ENCODE assay signal across 7 cellular contexts in the genomic region with DNA sequence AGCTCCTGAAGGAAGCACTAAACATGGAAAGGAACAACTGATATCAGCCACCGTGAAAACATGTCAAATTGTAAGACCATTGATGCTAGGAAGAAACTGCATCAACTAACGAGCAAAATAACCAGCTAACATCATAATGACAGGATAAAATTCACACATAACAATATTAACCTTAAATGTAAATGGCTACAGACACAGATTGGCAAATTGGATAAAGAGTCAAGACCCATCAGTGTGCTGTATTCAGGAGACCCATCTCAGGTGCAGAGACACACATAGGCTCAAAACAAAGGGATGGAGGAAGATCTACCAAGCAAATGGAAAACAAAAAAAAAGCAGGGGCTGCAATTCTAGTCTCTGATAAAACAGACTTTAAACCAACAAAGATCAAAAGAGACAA.
DNase-seq lines count a peak whose midpoint lies in the region; ATAC-seq and TF ChIP-seq lines count a peak whose summit lies in the region.
"Not testable (repeated sequence)": the region's sequence is repeated elsewhere in the genome, so short reads cannot be mapped to it uniquely, and the experiment has no call there.

No MANE protein-coding gene starts in this region.

- H3K9me3 Mint-ChIP-seq in Calu3 (ENCODE audit: low read depth, unreplicated experiment); activated CD8-positive, alpha-beta T cell treated with anti-CD3 and anti-CD28 coated beads for 36 hours; effector memory CD8-positive, alpha-beta T cell; naive B cell; stimulated activated effector memory CD8-positive, alpha-beta T cell treated with anti-CD3 and anti-CD28 coated beads, Interleukin-12 subunit alpha, Interleukin-12 subunit beta, amount 100 ng/mL, for 72 hours: not testable (repeated sequence)
- H3K9me3 Mint-ChIP-seq in T-helper 1 cell treated with Interleukin-12 subunit alpha and Interleukin-12 subunit beta and Interleukin-4 antibody, amounts not matched to agents 30 μg/mL and 1 μg/mL, for 36 hours, result peaks cover 20% of the 10 kb centered on the region
- H3K9me3 Mint-ChIP-seq in activated naive CD4-positive, alpha-beta T cell treated with anti-CD3 and anti-CD28 coated beads, Interleukin-2, amount 10 ng/mL, durations not matched to agents 7 days and 5 days, result peaks cover 28% of the 10 kb centered on the region

- intact Hi-C loops in Calu3 (cut with micrococcal nuclease; ENCODE audit: unreplicated experiment); activated CD8-positive, alpha-beta T cell treated with anti-CD3 and anti-CD28 coated beads for 36 hours (cut with micrococcal nuclease): not testable (repeated sequence)

- H3K36me3 Mint-ChIP-seq in Calu3 (ENCODE audit: insufficient read depth, unreplicated experiment); activated CD8-positive, alpha-beta T cell treated with anti-CD3 and anti-CD28 coated beads for 36 hours (ENCODE audit: low read depth); effector memory CD8-positive, alpha-beta T cell (ENCODE audit: insufficient read depth); naive B cell; stimulated activated effector memory CD8-positive, alpha-beta T cell treated with anti-CD3 and anti-CD28 coated beads, Interleukin-12 subunit alpha, Interleukin-12 subunit beta, amount 100 ng/mL, for 72 hours: not testable (repeated sequence)
- peaks cover 20% of the 10 kb centered on the region for H3K36me3 Mint-ChIP-seq in T-helper 1 cell treated with Interleukin-12 subunit alpha and Interleukin-12 subunit beta and Interleukin-4 antibody, amounts not matched to agents 30 μg/mL and 1 μg/mL, for 36 hours (ENCODE audit: low read depth)
- H3K36me3 Mint-ChIP-seq in activated naive CD4-positive, alpha-beta T cell treated with anti-CD3 and anti-CD28 coated beads, Interleukin-2, amount 10 ng/mL, durations not matched to agents 7 days and 5 days, result peaks cover 40% of the 10 kb centered on the region

- not testable (repeated sequence) for H3K27ac Mint-ChIP-seq in Calu3 (ENCODE audit: unreplicated experiment)
- H3K27ac Mint-ChIP-seq in T-helper 1 cell treated with Interleukin-12 subunit alpha and Interleukin-12 subunit beta and Interleukin-4 antibody, amounts not matched to agents 30 μg/mL and 1 μg/mL, for 36 hours, result peak overlapping the region; percentile 81
- peak overlapping the region; percentile 94 for H3K27ac Mint-ChIP-seq in activated CD8-positive, alpha-beta T cell treated with anti-CD3 and anti-CD28 coated beads for 36 hours
- peak overlapping the region; percentile 90 for H3K27ac Mint-ChIP-seq in activated naive CD4-positive, alpha-beta T cell treated with anti-CD3 and anti-CD28 coated beads, Interleukin-2, amount 10 ng/mL, durations not matched to agents 7 days and 5 days
- H3K27ac Mint-ChIP-seq in effector memory CD8-positive, alpha-beta T cell, result peak overlapping the region; percentile 93 to 95
- peak overlapping the region in 4 of 6 donors; percentile 53 to 88 (median 74) for H3K27ac Mint-ChIP-seq in naive B cell
- H3K27ac Mint-ChIP-seq in stimulated activated effector memory CD8-positive, alpha-beta T cell treated with anti-CD3 and anti-CD28 coated beads, Interleukin-12 subunit alpha, Interleukin-12 subunit beta, amount 100 ng/mL, for 72 hours, result peak overlapping the region; percentile 94

- peaks cover 28% of the 10 kb centered on the region for H3K27me3 Mint-ChIP-seq in Calu3 (ENCODE audit: unreplicated experiment)
- H3K27me3 Mint-ChIP-seq in T-helper 1 cell treated with Interleukin-12 subunit alpha and Interleukin-12 subunit beta and Interleukin-4 antibody, amounts not matched to agents 30 μg/mL and 1 μg/mL, for 36 hours (ENCODE audit: low read depth); activated CD8-positive, alpha-beta T cell treated with anti-CD3 and anti-CD28 coated beads for 36 hours; activated naive CD4-positive, alpha-beta T cell treated with anti-CD3 and anti-CD28 coated beads, Interleukin-2, amount 10 ng/mL, durations not matched to agents 7 days and 5 days; effector memory CD8-positive, alpha-beta T cell; naive B cell: not testable (repeated sequence)

- BruUV-seq in Calu3 (replicated peaks; lab: Mats Ljungman, UMichigan), result not testable (repeated sequence)

- TF ChIP-seq CTCF in Calu3 (IDR thresholded peaks at IDR 0.05; ENCODE audit: unreplicated experiment); activated CD8-positive, alpha-beta T cell treated with anti-CD3 and anti-CD28 coated beads for 36 hours (IDR thresholded peaks at IDR 0.05): not testable (repeated sequence)

- not testable (repeated sequence) for DNase-seq in Calu3; activated CD8-positive, alpha-beta T cell treated with anti-CD3 and anti-CD28 coated beads for 36 hours; activated naive CD4-positive, alpha-beta T cell treated with anti-CD3 and anti-CD28 coated beads, Interleukin-2, amount 10 ng/mL, durations not matched to agents 7 days and 5 days; effector memory CD8-positive, alpha-beta T cell; naive B cell; stimulated activated effector memory CD8-positive, alpha-beta T cell treated with anti-CD3 and anti-CD28 coated beads, Interleukin-12 subunit alpha, Interleukin-12 subunit beta, amount 100 ng/mL, for 72 hours (ENCODE audit: low spot score in 2 of 2)

- H3K4me3 Mint-ChIP-seq in Calu3 (ENCODE audit: low read depth, unreplicated experiment), result peak overlapping the region; percentile 62
- H3K4me3 Mint-ChIP-seq in T-helper 1 cell treated with Interleukin-12 subunit alpha and Interleukin-12 subunit beta and Interleukin-4 antibody, amounts not matched to agents 30 μg/mL and 1 μg/mL, for 36 hours, result peak overlapping the region; percentile 94
- H3K4me3 Mint-ChIP-seq in activated CD8-positive, alpha-beta T cell treated with anti-CD3 and anti-CD28 coated beads for 36 hours, result peak overlapping the region; percentile 98
- peak overlapping the region; percentile 96 for H3K4me3 Mint-ChIP-seq in activated naive CD4-positive, alpha-beta T cell treated with anti-CD3 and anti-CD28 coated beads, Interleukin-2, amount 10 ng/mL, durations not matched to agents 7 days and 5 days
- peak overlapping the region; percentile 95 to 97 for H3K4me3 Mint-ChIP-seq in effector memory CD8-positive, alpha-beta T cell
- peak overlapping the region; percentile 83 to 98 (median 92) for H3K4me3 Mint-ChIP-seq in naive B cell
- peak overlapping the region; percentile 94 for H3K4me3 Mint-ChIP-seq in stimulated activated effector memory CD8-positive, alpha-beta T cell treated with anti-CD3 and anti-CD28 coated beads, Interleukin-12 subunit alpha, Interleukin-12 subunit beta, amount 100 ng/mL, for 72 hours

- POLR2A ChIA-PET in activated CD8-positive, alpha-beta T cell treated with anti-CD3 and anti-CD28 coated beads for 36 hours (lab: Charles Lee), result not testable (repeated sequence)

- ATAC-seq in activated CD8-positive, alpha-beta T cell treated with anti-CD3 and anti-CD28 coated beads for 36 hours; effector memory CD8-positive, alpha-beta T cell (replicated peaks); naive B cell (ENCODE audit: low read depth in 2 of 2); stimulated activated effector memory CD8-positive, alpha-beta T cell treated with anti-CD3 and anti-CD28 coated beads, Interleukin-12 subunit alpha, Interleukin-12 subunit beta, amount 100 ng/mL, for 72 hours: not testable (repeated sequence)

- not testable (repeated sequence) for H3K4me1 Mint-ChIP-seq in Calu3 (ENCODE audit: low read depth, unreplicated experiment)
- peaks cover 20% of the 10 kb centered on the region for H3K4me1 Mint-ChIP-seq in T-helper 1 cell treated with Interleukin-12 subunit alpha and Interleukin-12 subunit beta and Interleukin-4 antibody, amounts not matched to agents 30 μg/mL and 1 μg/mL, for 36 hours (ENCODE audit: low read depth)
- H3K4me1 Mint-ChIP-seq in activated CD8-positive, alpha-beta T cell treated with anti-CD3 and anti-CD28 coated beads for 36 hours (ENCODE audit: low read depth), result peaks cover 30% of the 10 kb centered on the region
- peaks cover 32% of the 10 kb centered on the region for H3K4me1 Mint-ChIP-seq in activated naive CD4-positive, alpha-beta T cell treated with anti-CD3 and anti-CD28 coated beads, Interleukin-2, amount 10 ng/mL, durations not matched to agents 7 days and 5 days
- H3K4me1 Mint-ChIP-seq in effector memory CD8-positive, alpha-beta T cell (ENCODE audit: low read depth in 2 of 2), result peaks cover 31 to 33% of the 10 kb centered on the region in 2 donors
- peaks cover 11 to 30% (median 22%) of the 10 kb centered on the region in 3 donors for H3K4me1 Mint-ChIP-seq in naive B cell
- peaks cover 31% of the 10 kb centered on the region for H3K4me1 Mint-ChIP-seq in stimulated activated effector memory CD8-positive, alpha-beta T cell treated with anti-CD3 and anti-CD28 coated beads, Interleukin-12 subunit alpha, Interleukin-12 subunit beta, amount 100 ng/mL, for 72 hours

- CTCF ChIA-PET in Calu3 (lab: Charles Lee); activated naive CD4-positive, alpha-beta T cell treated with anti-CD3 and anti-CD28 coated beads, Interleukin-2, amount 10 ng/mL, durations not matched to agents 7 days and 5 days (lab: Charles Lee): not testable (repeated sequence)
- CTCF ChIA-PET in activated CD8-positive, alpha-beta T cell treated with anti-CD3 and anti-CD28 coated beads for 36 hours (lab: Charles Lee), result interaction anchor here (1.3 to 1.5 kb wide), 2 partner anchors 185 to 219 kb away, joined by 3 read pairs; no protein-coding TSS in a partner anchor
